ENCODE assay signal across 29 cellular contexts in the genomic region with DNA sequence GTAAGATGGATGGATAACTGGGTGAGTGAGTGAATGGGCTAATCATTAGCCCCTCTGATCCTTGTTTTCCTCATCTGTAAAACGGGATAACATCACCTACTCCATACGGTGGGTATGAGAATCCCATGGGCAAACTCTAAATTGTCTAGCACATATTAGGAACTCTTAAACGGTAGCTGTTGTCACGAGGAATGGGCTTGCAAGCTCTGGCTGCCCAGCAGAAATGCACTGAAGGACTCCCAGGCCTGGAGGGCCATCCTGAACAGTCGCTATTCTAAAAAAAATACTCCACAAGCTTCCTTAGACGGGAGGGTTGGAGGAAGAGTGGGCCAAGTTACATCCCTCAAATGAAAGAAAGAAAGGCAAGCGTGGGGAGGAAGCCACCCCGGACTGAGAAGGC. TPM values are rescaled to one million over a fixed set of nuclear protein-coding genes. Genes with fewer than 3 reads are reported as not detected.
A peak's percentile ranks its signal among the peaks of the same experiment; 100 is the strongest.
DNase-seq lines count a peak whose midpoint lies in the region; ATAC-seq and TF ChIP-seq lines count a peak whose summit lies in the region.
"Had no signal": no experiment of that assay in that cellular context is flagged by ENCODE, and none has a peak within 500 bp of the region (broad histone marks: within the 10 kb centered on the region; RNA-seq: fewer than 3 reads in every experiment).

No MANE protein-coding gene starts in this region.

- no peaks in the 10 kb centered on the region for H3K36me3 ChIP-seq in HUES48 (ENCODE audit: control insufficient read depth, insufficient read depth, low read length)
- H3K36me3 ChIP-seq: BLaER1 treated with 17β-estradiol and CSF1 and Interleukin-3, amounts not matched to agents 10 nM and 100 nM; esophagus squamous epithelium; left ventricle myocardium inferior; pancreas had no signal

- H3K27me3 Mint-ChIP-seq in Calu3 (ENCODE audit: unreplicated experiment) (peaks cover 100% of the 10 kb centered on the region), endothelial cell (ENCODE audit: unreplicated experiment) (peaks cover 46% of the 10 kb centered on the region), nephron progenitor cell (ENCODE audit: low read depth, poor library complexity) (peaks cover 100% of the 10 kb centered on the region)

- DNase-seq in Calu3 (no peak), endothelial cell (ENCODE audit: low spot score) (no peak), nephron progenitor cell (no peak), hypothalamus (lab: John Stamatoyannopoulos, UW) (no peak), foreskin keratinocyte (no peak)
- DNase-seq: activated CD4-positive, alpha-beta T cell treated with anti-CD3 and anti-CD28 coated beads for 36 hours; DND-41; esophagus squamous epithelium; islet precursor cell; Karpas-422; left ventricle myocardium inferior; midbrain; MV-4-11; naive thymus-derived CD4-positive, alpha-beta T cell; OCI-M1; stimulated activated CD4-positive, alpha-beta T cell treated with anti-CD3 and anti-CD28 coated beads, Interleukin-1b, Interleukin-23, amount 100 ng/mL, for 48 hours; stimulated activated CD8-positive, alpha-beta memory T cell treated with anti-CD3 and anti-CD28 coated beads, Interleukin-4, amount 100 ng/mL, for 48 hours; trophoblast cell had no signal

- no peak for TF ChIP-seq CTCF in Calu3 (IDR thresholded peaks at IDR 0.05; ENCODE audit: unreplicated experiment)
- no peak for TF ChIP-seq CTCF in endothelial cell (IDR thresholded peaks at IDR 0.05; ENCODE audit: unreplicated experiment)
- no peak for TF ChIP-seq CTCF in nephron progenitor cell (IDR thresholded peaks at IDR 0.05)
- TF ChIP-seq CTCF in foreskin keratinocyte (conservative IDR thresholded peaks at IDR 0.05): no peak

- peak overlapping the region; percentile 53 for H3K4me3 ChIP-seq in HUES48 (ENCODE audit: low read depth, low read length)
- H3K4me3 ChIP-seq: BLaER1 treated with 17β-estradiol and CSF1 and Interleukin-3, amounts not matched to agents 10 nM and 100 nM; esophagus squamous epithelium; pancreas; smooth muscle cell had no signal

- ATAC-seq in GM21381 (IDR thresholded peaks at IDR 0.05; ENCODE audit: unreplicated experiment) (no peak), foreskin keratinocyte (no peak)
- ATAC-seq: activated CD4-positive, alpha-beta T cell treated with anti-CD3 and anti-CD28 coated beads for 36 hours; HepG2; naive thymus-derived CD4-positive, alpha-beta T cell; pancreas; SK-N-SH treated with all-trans-retinoic acid at 6 μM for 48 hours had no signal

- H3K36me3 Mint-ChIP-seq in Calu3 (ENCODE audit: insufficient read depth, unreplicated experiment) (peaks cover 10% of the 10 kb centered on the region), endothelial cell (ENCODE audit: low read depth, unreplicated experiment) (no peaks in the 10 kb centered on the region), nephron progenitor cell (ENCODE audit: low read depth) (no peaks in the 10 kb centered on the region)
- H3K36me3 Mint-ChIP-seq: activated naive CD4-positive, alpha-beta T cell treated with anti-CD3 and anti-CD28 coated beads, Interleukin-2, amount 50 U/mL, for 24 hours had no signal

- no peaks in the 10 kb centered on the region for H3K9me3 ChIP-seq in HUES48 (ENCODE audit: control insufficient read depth, insufficient read depth, low read length)
- H3K9me3 ChIP-seq: esophagus squamous epithelium, left ventricle myocardium inferior, pancreas had no signal

- H3K4me1 Mint-ChIP-seq in Calu3 (ENCODE audit: low read depth, unreplicated experiment) (peaks cover 13% of the 10 kb centered on the region), endothelial cell (ENCODE audit: unreplicated experiment) (peaks cover 27% of the 10 kb centered on the region), nephron progenitor cell (peaks cover 41% of the 10 kb centered on the region)
- H3K4me1 Mint-ChIP-seq: activated CD4-positive, alpha-beta T cell treated with anti-CD3 and anti-CD28 coated beads for 36 hours had no signal

- H3K9ac ChIP-seq in HUES48 (ENCODE audit: low read depth, low read length): no peak overlapping the region
- H3K9ac ChIP-seq: BLaER1 treated with 17β-estradiol and CSF1 and Interleukin-3, amounts not matched to agents 10 nM and 100 nM had no signal

- intact Hi-C loops in Calu3 (cut with micrococcal nuclease; ENCODE audit: unreplicated experiment): no loop called here

- H3K27ac Mint-ChIP-seq in Calu3 (ENCODE audit: unreplicated experiment): peak overlapping the region; percentile 37
- no peak overlapping the region for H3K27ac Mint-ChIP-seq in endothelial cell (ENCODE audit: unreplicated experiment)
- no peak overlapping the region for H3K27ac Mint-ChIP-seq in nephron progenitor cell
- H3K27ac Mint-ChIP-seq: activated CD4-positive, alpha-beta T cell treated with anti-CD3 and anti-CD28 coated beads for 36 hours; activated naive CD4-positive, alpha-beta T cell treated with anti-CD3 and anti-CD28 coated beads, Interleukin-2, amount 50 U/mL, for 24 hours; dendritic cell treated with granulocyte-macrophage colony-stimulating factor and Interleukin-4, amounts not matched to agents 40 ng/mL and 50 ng/mL, for 4 days had no signal

- H3K9me3 Mint-ChIP-seq in Calu3 (ENCODE audit: low read depth, unreplicated experiment): no peaks in the 10 kb centered on the region
- no peaks in the 10 kb centered on the region for H3K9me3 Mint-ChIP-seq in endothelial cell (ENCODE audit: unreplicated experiment)
- peaks cover 4% of the 10 kb centered on the region for H3K9me3 Mint-ChIP-seq in nephron progenitor cell
- H3K9me3 Mint-ChIP-seq: activated naive CD4-positive, alpha-beta T cell treated with anti-CD3 and anti-CD28 coated beads, Interleukin-2, amount 50 U/mL, for 24 hours; dendritic cell treated with granulocyte-macrophage colony-stimulating factor and Interleukin-4, amounts not matched to agents 40 ng/mL and 50 ng/mL, for 4 days had no signal

- CTCF ChIA-PET in Calu3 (lab: Charles Lee): no interaction called here

- BruUV-seq in Calu3 (replicated peaks; lab: Mats Ljungman, UMichigan): no TSS peak

- H3K4me1 ChIP-seq in HUES48 (ENCODE audit: control insufficient read depth, insufficient read depth, low read length): peaks cover 35% of the 10 kb centered on the region
- H3K4me1 ChIP-seq in foreskin keratinocyte: no peaks in the 10 kb centered on the region
- H3K4me1 ChIP-seq: BLaER1 treated with 17β-estradiol and CSF1 and Interleukin-3, amounts not matched to agents 10 nM and 100 nM; pancreas had no signal

- H3K4me3 Mint-ChIP-seq in Calu3 (ENCODE audit: low read depth, unreplicated experiment): peak overlapping the region; percentile 83
- H3K4me3 Mint-ChIP-seq in endothelial cell (ENCODE audit: unreplicated experiment): peak overlapping the region; percentile 63
- H3K4me3 Mint-ChIP-seq in nephron progenitor cell: peak overlapping the region; percentile 75
- H3K4me3 Mint-ChIP-seq: activated CD4-positive, alpha-beta T cell treated with anti-CD3 and anti-CD28 coated beads for 36 hours; activated naive CD4-positive, alpha-beta T cell treated with anti-CD3 and anti-CD28 coated beads, Interleukin-2, amount 50 U/mL, for 24 hours; dendritic cell treated with granulocyte-macrophage colony-stimulating factor and Interleukin-4, amounts not matched to agents 40 ng/mL and 50 ng/mL, for 4 days had no signal

- H3K27me3 ChIP-seq in HUES48 (ENCODE audit: control insufficient read depth, insufficient read depth, low read length): peaks cover 100% of the 10 kb centered on the region
- H3K27me3 ChIP-seq in foreskin keratinocyte: peaks cover 100% of the 10 kb centered on the region

- no peak overlapping the region for H3K27ac ChIP-seq in HUES48 (ENCODE audit: low read depth, low read length)
- no peak overlapping the region for H3K27ac ChIP-seq in foreskin keratinocyte
- H3K27ac ChIP-seq: BLaER1 treated with 17β-estradiol and CSF1 and Interleukin-3, amounts not matched to agents 10 nM and 100 nM; esophagus squamous epithelium; left ventricle myocardium inferior; pancreas had no signal

RNA-seq across cellular contexts. Expression of gene POU4F3, which starts 0.7 kb away (rescaled TPM):
- 0.19 and 0.24 TPM in 2 replicates for total RNA-seq in Calu3 (2022)
- 0.15 TPM for total RNA-seq in endothelial cell (ENCODE audit: unreplicated experiment)
- not detected in 2 replicates for total RNA-seq in foreskin keratinocyte
- 0.04 TPM in 1 of 2 replicates, not detected in the other for polyA plus RNA-seq in foreskin keratinocyte
- total RNA-seq: activated CD4-positive, alpha-beta T cell treated with anti-CD3 and anti-CD28 coated beads for 36 hours; esophagus squamous epithelium; frontal cortex; HepG2; left ventricle myocardium inferior; NCI-H460; pancreas; smooth muscle cell had no signal
- polyA plus RNA-seq: HepG2; naive thymus-derived CD4-positive, alpha-beta T cell; pancreas; smooth muscle cell had no signal
